Comparison of ENCODE assay signal across 10 cellular contexts in genomic region chr17:81040791-81041337, GRCh38. TPM values are rescaled to one million over a fixed set of nuclear protein-coding genes. Genes with fewer than 3 reads are reported as not detected.
A peak's percentile ranks its signal among the peaks of the same experiment; 100 is the strongest.
DNase-seq lines count a peak whose midpoint lies in the region; ATAC-seq, FAIRE-seq and TF ChIP-seq lines count a peak whose summit lies in the region.
"Had no signal": no experiment of that assay in that cellular context is flagged by ENCODE, and none has a peak within 500 bp of the region (broad histone marks: within the 10 kb centered on the region; RNA-seq: fewer than 3 reads in every experiment).

No MANE protein-coding gene starts in this region.

- H3K27me3 Mint-ChIP-seq in activated CD8-positive, alpha-beta memory T cell treated with anti-CD3 and anti-CD28 coated beads, Interleukin-2, amount 10 ng/mL, durations not matched to agents 7 days and 5 days: peaks cover 17% of the 10 kb centered on the region

- H3K4me3 Mint-ChIP-seq in activated CD8-positive, alpha-beta memory T cell treated with anti-CD3 and anti-CD28 coated beads, Interleukin-2, amount 10 ng/mL, durations not matched to agents 7 days and 5 days: no peak overlapping the region
- H3K4me3 Mint-ChIP-seq: activated CD4-positive, alpha-beta T cell treated with anti-CD3 and anti-CD28 coated beads, Interleukin-2, amount 10 ng/mL, durations not matched to agents 24 days and 14 days had no signal

- peaks cover under 1% of the 10 kb centered on the region for H3K4me1 Mint-ChIP-seq in activated CD8-positive, alpha-beta memory T cell treated with anti-CD3 and anti-CD28 coated beads, Interleukin-2, amount 10 ng/mL, durations not matched to agents 7 days and 5 days

- no peak for TF ChIP-seq POLR2A in erythroblast (IDR thresholded peaks at IDR 0.05; ENCODE audit: low read length)

- CTCF ChIA-PET in activated CD8-positive, alpha-beta memory T cell treated with anti-CD3 and anti-CD28 coated beads, Interleukin-2, amount 10 ng/mL, durations not matched to agents 7 days and 5 days (lab: Charles Lee): interaction anchor here (1.2 kb wide), 1 partner anchor 61 kb away, joined by 5 read pairs; no protein-coding TSS in a partner anchor

- H3K27ac ChIP-seq in small intestine (ENCODE audit: low read depth in 1 of 2, low read length in 1 of 2): no peak overlapping the region
- H3K27ac ChIP-seq: parathyroid adenoma had no signal

- no peaks in the 10 kb centered on the region for H3K9me3 ChIP-seq in small intestine (ENCODE audit: control insufficient read depth, low read depth)

- H3K4me1 ChIP-seq in small intestine (ENCODE audit: control insufficient read depth in 2 of 2, insufficient read depth in 1 of 2, low read depth in 1 of 2, low read length in 1 of 2): no peaks in the 10 kb centered on the region

- H3K9me3 Mint-ChIP-seq in activated CD8-positive, alpha-beta memory T cell treated with anti-CD3 and anti-CD28 coated beads, Interleukin-2, amount 10 ng/mL, durations not matched to agents 7 days and 5 days (ENCODE audit: low read depth): no peaks in the 10 kb centered on the region
- H3K9me3 Mint-ChIP-seq: activated CD4-positive, alpha-beta T cell treated with anti-CD3 and anti-CD28 coated beads, Interleukin-2, amount 10 ng/mL, durations not matched to agents 24 days and 14 days had no signal

- DNase-seq in activated CD8-positive, alpha-beta memory T cell treated with anti-CD3 and anti-CD28 coated beads, Interleukin-2, amount 10 ng/mL, durations not matched to agents 7 days and 5 days: no peak
- no peak for DNase-seq in activated CD8-positive, alpha-beta memory T cell treated with anti-CD3 and anti-CD28 coated beads for 24 hours
- DNase-seq in RKO (ENCODE audit: low spot score): peak; percentile 35
- peak; percentile 52 to 61 for DNase-seq in erythroblast (lab: John Stamatoyannopoulos, UW)
- peak; percentile 42 for DNase-seq in stimulated activated naive CD8-positive, alpha-beta T cell treated with anti-CD3 and anti-CD28 coated beads, Interleukin-15, Interleukin-2, amounts not matched to agents 100 U/mL and 50 U/mL, for 24 hours
- DNase-seq in NCI-H187 (lab: John Stamatoyannopoulos, UW): no peak
- DNase-seq in small intestine: no peak
- DNase-seq: activated CD4-positive, alpha-beta T cell treated with anti-CD3 and anti-CD28 coated beads, Interleukin-2, amount 10 ng/mL, durations not matched to agents 24 days and 14 days had no signal

- ATAC-seq in activated CD8-positive, alpha-beta memory T cell treated with anti-CD3 and anti-CD28 coated beads, Interleukin-2, amount 10 ng/mL, durations not matched to agents 7 days and 5 days: peak; percentile 32
- ATAC-seq in stimulated activated naive CD8-positive, alpha-beta T cell treated with anti-CD3 and anti-CD28 coated beads, Interleukin-15, Interleukin-2, amounts not matched to agents 100 U/mL and 50 U/mL, for 24 hours: peak; percentile 64
- no peak for ATAC-seq in GM18861 (IDR thresholded peaks at IDR 0.05; ENCODE audit: unreplicated experiment)

- WGBS in small intestine, 3 donors: 47 to 54% (median 51%) methylated on average over 5 to 6 of the region's 6 CpGs

- H3K27me3 ChIP-seq in small intestine (ENCODE audit: control insufficient read depth in 2 of 2, insufficient read depth in 2 of 2, low read length in 2 of 2): no peaks in the 10 kb centered on the region

- H3K27ac Mint-ChIP-seq in activated CD8-positive, alpha-beta memory T cell treated with anti-CD3 and anti-CD28 coated beads, Interleukin-2, amount 10 ng/mL, durations not matched to agents 7 days and 5 days: no peak overlapping the region
- H3K27ac Mint-ChIP-seq: activated CD4-positive, alpha-beta T cell treated with anti-CD3 and anti-CD28 coated beads, Interleukin-2, amount 10 ng/mL, durations not matched to agents 24 days and 14 days had no signal

- H3K36me3 ChIP-seq in small intestine (ENCODE audit: control insufficient read depth in 2 of 2, insufficient read depth in 2 of 2, low read length in 2 of 2): no peaks in the 10 kb centered on the region

- no peak for FAIRE-seq in small intestine (lab: Jason Lieb, UNC)

- H3K4me3 ChIP-seq in small intestine (ENCODE audit: low read depth in 1 of 2, low read length in 2 of 2): no peak overlapping the region

- no peaks in the 10 kb centered on the region for H3K36me3 Mint-ChIP-seq in activated CD8-positive, alpha-beta memory T cell treated with anti-CD3 and anti-CD28 coated beads, Interleukin-2, amount 10 ng/mL, durations not matched to agents 7 days and 5 days

RNA-seq across cellular contexts. Expression of gene BAIAP2, which starts 5.9 kb away (rescaled TPM):
- total RNA-seq in activated CD8-positive, alpha-beta memory T cell treated with anti-CD3 and anti-CD28 coated beads, Interleukin-2, amount 10 ng/mL, durations not matched to agents 7 days and 5 days: 1 to 10 TPM; 4.8 to 7.0 TPM
- polyA plus RNA-seq in small intestine: 10 to 100 TPM in 1 of 3 donors, 1 to 10 TPM in 2; 1.8 to 14.5 (median 3.8) TPM

RNA-seq across cellular contexts. Expression of gene CHMP6, which starts 49.2 kb away (rescaled TPM):
- total RNA-seq in activated CD8-positive, alpha-beta memory T cell treated with anti-CD3 and anti-CD28 coated beads, Interleukin-2, amount 10 ng/mL, durations not matched to agents 7 days and 5 days: 10 to 100 TPM; 29.8 to 34.6 TPM
- polyA plus RNA-seq in small intestine: 10 to 100 TPM; 29.0 to 35.8 (median 34.6) TPM

Comparison
In these comparisons a context has a peak if more than half of its experiments do, and no peak if none do; other contexts are left out.
1. DNase-seq: peak in RKO (single experiment), erythroblast (2 of 2) and stimulated activated naive CD8-positive, alpha-beta T cell treated with anti-CD3 and anti-CD28 coated beads, Interleukin-15, Interleukin-2, amounts not matched to agents 100 U/mL and 50 U/mL, for 24 hours (single experiment); none in activated CD8-positive, alpha-beta memory T cell treated with anti-CD3 and anti-CD28 coated beads, Interleukin-2, amount 10 ng/mL, durations not matched to agents 7 days and 5 days (single experiment), activated CD8-positive, alpha-beta memory T cell treated with anti-CD3 and anti-CD28 coated beads for 24 hours (single experiment), NCI-H187 (0 of 2) and small intestine (single experiment).